31 cellular contexts compared by ENCODE assay signal in the genomic region with DNA sequence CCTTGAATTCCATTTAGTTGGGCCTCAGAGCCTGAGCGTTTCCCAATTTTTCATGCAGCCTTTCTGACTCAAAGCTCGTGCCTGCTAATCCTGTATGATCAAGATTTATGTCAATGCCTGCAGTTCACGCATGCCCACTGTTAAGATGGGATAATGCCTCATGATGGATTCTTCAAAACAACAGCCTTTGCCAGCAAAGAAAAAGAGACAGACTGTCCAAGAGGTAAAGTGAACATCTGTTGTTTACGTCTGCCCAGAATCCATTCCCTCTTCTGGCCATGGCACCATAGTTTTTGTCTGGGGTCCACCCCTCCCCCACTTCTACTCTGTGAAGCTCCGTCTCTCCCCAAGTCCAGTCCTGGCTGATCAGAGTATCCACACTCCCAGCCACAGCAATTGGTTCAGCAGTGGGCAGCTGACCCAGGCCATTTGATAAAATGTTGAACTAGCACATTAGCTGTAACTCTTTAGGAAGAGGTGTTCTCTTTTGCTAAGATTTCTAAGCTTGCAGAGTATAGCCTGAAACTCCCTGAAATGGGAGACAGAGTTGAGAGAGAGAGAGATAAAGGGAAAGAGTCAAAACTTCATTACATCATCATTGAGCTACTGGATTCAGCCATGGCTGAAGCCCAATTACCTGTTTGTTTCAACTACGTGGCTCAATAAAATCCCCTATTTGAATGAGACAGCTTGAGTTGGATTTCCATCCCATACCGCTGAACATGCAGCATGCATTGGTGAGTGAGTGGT.
A peak's percentile ranks its signal among the peaks of the same experiment; 100 is the strongest.
DNase-seq lines count a peak whose midpoint lies in the region; ATAC-seq and TF ChIP-seq lines count a peak whose summit lies in the region.
"Had no signal": no experiment of that assay in that cellular context is flagged by ENCODE, and none has a peak within 500 bp of the region (broad histone marks: within the 10 kb centered on the region; RNA-seq: fewer than 3 reads in every experiment).

No MANE protein-coding gene starts in this region.

- H3K4me3 Mint-ChIP-seq in nephron, result no peak overlapping the region
- H3K4me3 Mint-ChIP-seq: activated CD8-positive, alpha-beta T cell treated with anti-CD3 and anti-CD28 coated beads for 36 hours; activated naive CD4-positive, alpha-beta T cell treated with anti-CD3 and anti-CD28 coated beads for 36 hours; activated T-helper 1 cell treated with anti-CD3 and anti-CD28 coated beads, Interleukin-12 subunit alpha, Interleukin-12 subunit beta, Interleukin-2, Interleukin-4 antibody, amounts not matched to agents 30 ng/mL and 10 ng/mL and 1 ng/mL, durations not matched to agents 14 hours and 24 hours and 36 hours; B cell; CD8-positive, alpha-beta memory T cell; stimulated activated naive CD8-positive, alpha-beta T cell treated with anti-CD3 and anti-CD28 coated beads, Interleukin-15, amount 100 ng/mL, for 72 hours had no signal

- peaks cover 63% of the 10 kb centered on the region for H3K4me1 Mint-ChIP-seq in nephron
- H3K4me1 Mint-ChIP-seq: B cell; CD8-positive, alpha-beta memory T cell; stimulated activated naive CD8-positive, alpha-beta T cell treated with anti-CD3 and anti-CD28 coated beads, Interleukin-15, amount 100 ng/mL, for 72 hours had no signal

- H3K27me3 Mint-ChIP-seq in nephron (ENCODE audit: low read depth), result peaks cover 7% of the 10 kb centered on the region

- H3K27ac Mint-ChIP-seq in nephron, result peak overlapping the region in 2 of 3 experiments; percentile 18 to 19
- H3K27ac Mint-ChIP-seq: activated CD8-positive, alpha-beta T cell treated with anti-CD3 and anti-CD28 coated beads for 36 hours; activated naive CD4-positive, alpha-beta T cell treated with anti-CD3 and anti-CD28 coated beads for 36 hours; activated T-helper 1 cell treated with anti-CD3 and anti-CD28 coated beads, Interleukin-12 subunit alpha, Interleukin-12 subunit beta, Interleukin-2, Interleukin-4 antibody, amounts not matched to agents 30 ng/mL and 10 ng/mL and 1 ng/mL, durations not matched to agents 14 hours and 24 hours and 36 hours; B cell; CD8-positive, alpha-beta memory T cell; stimulated activated naive CD8-positive, alpha-beta T cell treated with anti-CD3 and anti-CD28 coated beads, Interleukin-15, amount 100 ng/mL, for 72 hours had no signal

- ATAC-seq in GM18861 (IDR thresholded peaks at IDR 0.05; ENCODE audit: unreplicated experiment) (no peak), GM18498 (IDR thresholded peaks at IDR 0.05; ENCODE audit: unreplicated experiment) (no peak)
- ATAC-seq: activated CD8-positive, alpha-beta T cell treated with anti-CD3 and anti-CD28 coated beads for 36 hours; GM12878; heart right ventricle; Panc1; sciatic nerve; stimulated activated naive CD8-positive, alpha-beta T cell treated with anti-CD3 and anti-CD28 coated beads, Interleukin-15, amount 100 ng/mL, for 72 hours had no signal

- DNase-seq in DMS 273 treated with DMSO at 0.1 percent for 48 hours (lab: John Stamatoyannopoulos, UW) (peak; percentile 94), NCI-H1105 treated with DMSO at 0.1 percent for 48 hours (lab: John Stamatoyannopoulos, UW) (peak; percentile 43), NCI-H69 (lab: John Stamatoyannopoulos, UW) (peak; percentile 91)
- no peak for DNase-seq in activated naive CD4-positive, alpha-beta T cell (lab: John Stamatoyannopoulos, UW)
- DNase-seq: ACHN; activated CD8-positive, alpha-beta memory T cell treated with anti-CD3 and anti-CD28 coated beads, Interleukin-2, amount 50 U/mL, for 48 hours; activated CD8-positive, alpha-beta T cell treated with anti-CD3 and anti-CD28 coated beads for 36 hours; activated naive CD4-positive, alpha-beta T cell treated with anti-CD3 and anti-CD28 coated beads for 36 hours; amniotic stem cell; CD8-positive, alpha-beta memory T cell; esophagus squamous epithelium; foreskin melanocyte; H7; heart right ventricle; NCI-H1417; NCI-H2081; NCI-H526; posterior cingulate gyrus; Right ventricle myocardium superior; stimulated activated CD4-positive, alpha-beta T cell treated with anti-CD3 and anti-CD28 coated beads, Interleukin-12 subunit alpha, Interleukin-12 subunit beta, amount 100 ng/mL, for 4 hours; stimulated activated CD4-positive, alpha-beta T cell treated with anti-CD3 and anti-CD28 coated beads, Interleukin-2, amount 100 ng/mL, for 48 hours; stimulated activated naive CD8-positive, alpha-beta T cell treated with anti-CD3 and anti-CD28 coated beads, Interleukin-15, amount 100 ng/mL, for 72 hours; T-helper 2 cell had no signal

- no peak for TF ChIP-seq CTCF in nephron (IDR thresholded peaks at IDR 0.05; ENCODE audit: unreplicated experiment in 3 of 3)

- H3K36me3 Mint-ChIP-seq in nephron (ENCODE audit: low read depth), result no peaks in the 10 kb centered on the region
- H3K36me3 Mint-ChIP-seq: CD8-positive, alpha-beta memory T cell had no signal

- no peaks in the 10 kb centered on the region for H3K9me3 Mint-ChIP-seq in nephron
- H3K9me3 Mint-ChIP-seq: activated CD8-positive, alpha-beta T cell treated with anti-CD3 and anti-CD28 coated beads for 36 hours; activated naive CD4-positive, alpha-beta T cell treated with anti-CD3 and anti-CD28 coated beads for 36 hours; activated T-helper 1 cell treated with anti-CD3 and anti-CD28 coated beads, Interleukin-12 subunit alpha, Interleukin-12 subunit beta, Interleukin-2, Interleukin-4 antibody, amounts not matched to agents 30 ng/mL and 10 ng/mL and 1 ng/mL, durations not matched to agents 14 hours and 24 hours and 36 hours; CD8-positive, alpha-beta memory T cell; stimulated activated naive CD8-positive, alpha-beta T cell treated with anti-CD3 and anti-CD28 coated beads, Interleukin-15, amount 100 ng/mL, for 72 hours had no signal

Comparison
In these comparisons a context has a peak if more than half of its experiments do, and no peak if none do; other contexts are left out.
1. DNase-seq: peak in DMS 273 treated with DMSO at 0.1 percent for 48 hours (single experiment), NCI-H1105 treated with DMSO at 0.1 percent for 48 hours (single experiment) and NCI-H69 (single experiment); none in activated naive CD4-positive, alpha-beta T cell (0 of 4).